ENCODE assay signal across 1 cellular context in genomic region chr6:30162265-30163089, GRCh38.
TF ChIP-seq lines count a peak whose summit lies in the region.

No MANE protein-coding gene starts in this region.

TF ChIP-seq in HepG2, 621 proteins besides CTCF, POLR2A, EP300 and RAD21:
- 0 out of 2 replicates have a peak, but pooled peaks have one; percentile 18 for TF ChIP-seq MNT (IDR thresholded peaks at IDR 0.05)
- no peak for TF ChIP-seq POLR2AphosphoS2 (IDR thresholded peaks at IDR 0.05; ENCODE audit: low read depth, low read length)
- TF ChIP-seq ZNF260 (CRISPR knock-in tag; IDR thresholded peaks at IDR 0.05; ENCODE audit: borderline replicate concordance, low read depth), result no peak
- TF ChIP-seq SMAD3 (CRISPR knock-in tag; IDR thresholded peaks at IDR 0.05), result no peak
- TF ChIP-seq, protein P1, sequence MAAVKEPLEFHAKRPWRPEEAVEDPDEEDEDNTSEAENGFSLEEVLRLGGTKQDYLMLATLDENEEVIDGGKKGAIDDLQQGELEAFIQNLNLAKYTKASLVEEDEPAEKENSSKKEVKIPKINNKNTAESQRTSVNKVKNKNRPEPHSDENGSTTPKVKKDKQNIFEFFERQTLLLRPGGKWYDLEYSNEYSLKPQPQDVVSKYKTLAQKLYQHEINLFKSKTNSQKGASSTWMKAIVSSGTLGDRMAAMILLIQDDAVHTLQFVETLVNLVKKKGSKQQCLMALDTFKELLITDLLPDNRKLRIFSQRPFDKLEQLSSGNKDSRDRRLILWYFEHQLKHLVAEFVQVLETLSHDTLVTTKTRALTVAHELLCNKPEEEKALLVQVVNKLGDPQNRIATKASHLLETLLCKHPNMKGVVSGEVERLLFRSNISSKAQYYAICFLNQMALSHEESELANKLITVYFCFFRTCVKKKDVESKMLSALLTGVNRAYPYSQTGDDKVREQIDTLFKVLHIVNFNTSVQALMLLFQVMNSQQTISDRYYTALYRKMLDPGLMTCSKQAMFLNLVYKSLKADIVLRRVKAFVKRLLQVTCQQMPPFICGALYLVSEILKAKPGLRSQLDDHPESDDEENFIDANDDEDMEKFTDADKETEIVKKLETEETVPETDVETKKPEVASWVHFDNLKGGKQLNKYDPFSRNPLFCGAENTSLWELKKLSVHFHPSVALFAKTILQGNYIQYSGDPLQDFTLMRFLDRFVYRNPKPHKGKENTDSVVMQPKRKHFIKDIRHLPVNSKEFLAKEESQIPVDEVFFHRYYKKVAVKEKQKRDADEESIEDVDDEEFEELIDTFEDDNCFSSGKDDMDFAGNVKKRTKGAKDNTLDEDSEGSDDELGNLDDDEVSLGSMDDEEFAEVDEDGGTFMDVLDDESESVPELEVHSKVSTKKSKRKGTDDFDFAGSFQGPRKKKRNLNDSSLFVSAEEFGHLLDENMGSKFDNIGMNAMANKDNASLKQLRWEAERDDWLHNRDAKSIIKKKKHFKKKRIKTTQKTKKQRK (IDR thresholded peaks at IDR 0.05; ENCODE audit: low read length), result no peak
- no peak for TF ChIP-seq ETV6 (CRISPR knock-in tag; conservative IDR thresholded peaks at IDR 0.05)
- no peak for TF ChIP-seq ZNF563 (CRISPR knock-in tag; IDR thresholded peaks at IDR 0.05)
- TF ChIP-seq ZFP36L1 (CRISPR knock-in tag; IDR thresholded peaks at IDR 0.05), result no peak
- TF ChIP-seq IKZF4 (CRISPR knock-in tag; IDR thresholded peaks at IDR 0.05; ENCODE audit: borderline replicate concordance, low read depth, not compliant biosample characterization), result no peak
- TF ChIP-seq, protein P2, sequence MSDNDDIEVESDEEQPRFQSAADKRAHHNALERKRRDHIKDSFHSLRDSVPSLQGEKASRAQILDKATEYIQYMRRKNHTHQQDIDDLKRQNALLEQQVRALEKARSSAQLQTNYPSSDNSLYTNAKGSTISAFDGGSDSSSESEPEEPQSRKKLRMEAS (IDR thresholded peaks at IDR 0.05), result no peak
- peak; percentile 23 for TF ChIP-seq HNRNPK (IDR thresholded peaks at IDR 0.05; ENCODE audit: low read depth, low read length, poor library complexity, severe bottlenecking)
- TF ChIP-seq ELF4 (CRISPR knock-in tag; IDR thresholded peaks at IDR 0.05; ENCODE audit: borderline replicate concordance), result no peak
- TF ChIP-seq ZFP1 (CRISPR knock-in tag; IDR thresholded peaks at IDR 0.05), result no peak
- TF ChIP-seq ZNF572 (CRISPR knock-in tag; IDR thresholded peaks at IDR 0.05), result no peak
- TF ChIP-seq, protein P3, sequence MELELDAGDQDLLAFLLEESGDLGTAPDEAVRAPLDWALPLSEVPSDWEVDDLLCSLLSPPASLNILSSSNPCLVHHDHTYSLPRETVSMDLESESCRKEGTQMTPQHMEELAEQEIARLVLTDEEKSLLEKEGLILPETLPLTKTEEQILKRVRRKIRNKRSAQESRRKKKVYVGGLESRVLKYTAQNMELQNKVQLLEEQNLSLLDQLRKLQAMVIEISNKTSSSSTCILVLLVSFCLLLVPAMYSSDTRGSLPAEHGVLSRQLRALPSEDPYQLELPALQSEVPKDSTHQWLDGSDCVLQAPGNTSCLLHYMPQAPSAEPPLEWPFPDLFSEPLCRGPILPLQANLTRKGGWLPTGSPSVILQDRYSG (CRISPR knock-in tag; IDR thresholded peaks at IDR 0.05), result no peak
- TF ChIP-seq HCFC1 (IDR thresholded peaks at IDR 0.05; ENCODE audit: low read depth, low read length), result no peak
- TF ChIP-seq HOMEZ (CRISPR knock-in tag; IDR thresholded peaks at IDR 0.05; ENCODE audit: low read depth), result no peak
- TF ChIP-seq DNMT3B (CRISPR knock-in tag; conservative IDR thresholded peaks at IDR 0.05), result no peak
- peak; percentile 16; the same call in 1 of the 2 replicates for TF ChIP-seq ZMYM2 (CRISPR knock-in tag; IDR thresholded peaks at IDR 0.05)
- TF ChIP-seq MLXIP (CRISPR knock-in tag; IDR thresholded peaks at IDR 0.05; ENCODE audit: borderline replicate concordance), result no peak
- TF ChIP-seq ZBTB38 (CRISPR knock-in tag; IDR thresholded peaks at IDR 0.05), result peak; percentile 51; the same call in 1 of the 2 replicates
- TF ChIP-seq ZNF224 (CRISPR knock-in tag; IDR thresholded peaks at IDR 0.05), result no peak
- TF ChIP-seq ZSCAN31 (CRISPR knock-in tag; IDR thresholded peaks at IDR 0.05; ENCODE audit: low read depth), result no peak
- TF ChIP-seq TBP (CRISPR knock-in tag; IDR thresholded peaks at IDR 0.05), result no peak
- TF ChIP-seq, protein P4, sequence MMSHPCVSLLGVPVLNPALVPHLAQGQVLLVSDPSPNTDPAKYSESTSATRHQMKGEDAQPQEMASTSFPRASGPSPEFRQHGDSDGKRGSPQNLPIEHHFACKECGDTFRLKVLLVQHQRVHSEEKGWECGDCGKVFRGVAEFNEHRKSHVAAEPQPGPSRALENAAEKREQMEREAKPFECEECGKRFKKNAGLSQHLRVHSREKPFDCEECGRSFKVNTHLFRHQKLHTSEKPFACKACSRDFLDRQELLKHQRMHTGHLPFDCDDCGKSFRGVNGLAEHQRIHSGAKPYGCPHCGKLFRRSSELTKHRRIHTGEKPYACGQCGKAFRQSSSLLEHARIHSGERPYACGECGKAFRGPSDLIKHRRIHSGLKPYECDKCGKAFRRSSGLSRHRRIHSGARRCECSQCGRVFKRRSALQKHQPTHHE (CRISPR knock-in tag; IDR thresholded peaks at IDR 0.05; ENCODE audit: borderline replicate concordance), result no peak
- TF ChIP-seq ZNF24 (IDR thresholded peaks at IDR 0.05), result no peak
- no peak for TF ChIP-seq ZNF274 (CRISPR knock-in tag; IDR thresholded peaks at IDR 0.05)
- TF ChIP-seq CREB1 (IDR thresholded peaks at IDR 0.05), result no peak
- TF ChIP-seq CREB1 (CRISPR knock-in tag; IDR thresholded peaks at IDR 0.05), result no peak
- TF ChIP-seq DMTF1 (CRISPR knock-in tag; IDR thresholded peaks at IDR 0.05), result no peak
- no peak for TF ChIP-seq HOXA5 (CRISPR knock-in tag; IDR thresholded peaks at IDR 0.05)
- TF ChIP-seq, protein P5, sequence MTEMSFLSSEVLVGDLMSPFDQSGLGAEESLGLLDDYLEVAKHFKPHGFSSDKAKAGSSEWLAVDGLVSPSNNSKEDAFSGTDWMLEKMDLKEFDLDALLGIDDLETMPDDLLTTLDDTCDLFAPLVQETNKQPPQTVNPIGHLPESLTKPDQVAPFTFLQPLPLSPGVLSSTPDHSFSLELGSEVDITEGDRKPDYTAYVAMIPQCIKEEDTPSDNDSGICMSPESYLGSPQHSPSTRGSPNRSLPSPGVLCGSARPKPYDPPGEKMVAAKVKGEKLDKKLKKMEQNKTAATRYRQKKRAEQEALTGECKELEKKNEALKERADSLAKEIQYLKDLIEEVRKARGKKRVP (CRISPR knock-in tag; IDR thresholded peaks at IDR 0.05), result 0 out of 4 replicates have a peak, but pooled peaks of 1 of the 2 experiments have one; percentile 16
TF ChIP-seq in HepG2: peak in this region for 5.
